Comparison of ENCODE assay signal across 15 cellular contexts in genomic region chr19:6032381-6032780, GRCh38.
"Had no signal": no experiment of that assay in that cellular context is flagged by ENCODE, and none has a peak within 500 bp of the region (broad histone marks: within the 10 kb centered on the region; RNA-seq: fewer than 3 reads in every experiment).

No MANE protein-coding gene starts in this region.

- H3K4me3 Mint-ChIP-seq: activated CD4-positive, alpha-beta T cell treated with anti-CD3 and anti-CD28 coated beads, Interleukin-2, amount 10 ng/mL, durations not matched to agents 7 days and 5 days; activated CD8-positive, alpha-beta T cell treated with anti-CD3 and anti-CD28 coated beads, Interleukin-2, amount 10 ng/mL, durations not matched to agents 7 days and 5 days; activated naive CD8-positive, alpha-beta T cell treated with anti-CD3 and anti-CD28 coated beads, Interleukin-2, amount 10 ng/mL, durations not matched to agents 7 days and 5 days; naive B cell; T-helper 1 cell treated with Interleukin-12 subunit alpha and Interleukin-12 subunit beta and Interleukin-4 antibody, amounts not matched to agents 30 μg/mL and 1 μg/mL, for 36 hours had no signal

- H3K36me3 Mint-ChIP-seq: naive B cell had no signal

- H3K4me3 ChIP-seq: left ventricle myocardium inferior, mucosa of descending colon, pancreas, thyroid gland, uterus had no signal

- H3K27me3 Mint-ChIP-seq: activated CD4-positive, alpha-beta T cell treated with anti-CD3 and anti-CD28 coated beads, Interleukin-2, amount 10 ng/mL, durations not matched to agents 7 days and 5 days; activated naive CD8-positive, alpha-beta T cell treated with anti-CD3 and anti-CD28 coated beads, Interleukin-2, amount 10 ng/mL, durations not matched to agents 7 days and 5 days; naive B cell had no signal

- H3K27ac ChIP-seq: brain microvascular endothelial cell, left ventricle myocardium inferior, pancreas, thyroid gland, uterus had no signal

- ATAC-seq: activated CD4-positive, CD25-positive, alpha-beta regulatory T cell treated with anti-CD3 and anti-CD28 coated beads, Interleukin-2, amount 50 U/mL, for 24 hours; activated CD8-positive, alpha-beta T cell treated with anti-CD3 and anti-CD28 coated beads, Interleukin-2, amount 10 ng/mL, durations not matched to agents 7 days and 5 days; mucosa of descending colon; pancreas had no signal

- H3K36me3 ChIP-seq: brain microvascular endothelial cell, pancreas, thyroid gland, uterus had no signal

- H3K9me3 Mint-ChIP-seq: activated CD4-positive, alpha-beta T cell treated with anti-CD3 and anti-CD28 coated beads, Interleukin-2, amount 10 ng/mL, durations not matched to agents 7 days and 5 days; activated naive CD8-positive, alpha-beta T cell treated with anti-CD3 and anti-CD28 coated beads, Interleukin-2, amount 10 ng/mL, durations not matched to agents 7 days and 5 days; naive B cell; T-helper 1 cell treated with Interleukin-12 subunit alpha and Interleukin-12 subunit beta and Interleukin-4 antibody, amounts not matched to agents 30 μg/mL and 1 μg/mL, for 36 hours had no signal

- H3K9me3 ChIP-seq: mucosa of descending colon, pancreas, thyroid gland, uterus had no signal

- H3K4me1 ChIP-seq: left ventricle myocardium inferior, pancreas, thyroid gland, uterus had no signal

- DNase-seq: activated CD4-positive, alpha-beta T cell treated with anti-CD3 and anti-CD28 coated beads, Interleukin-2, amount 10 ng/mL, durations not matched to agents 7 days and 5 days; activated CD8-positive, alpha-beta T cell treated with anti-CD3 and anti-CD28 coated beads, Interleukin-2, amount 10 ng/mL, durations not matched to agents 7 days and 5 days; activated naive CD8-positive, alpha-beta T cell treated with anti-CD3 and anti-CD28 coated beads, Interleukin-2, amount 10 ng/mL, durations not matched to agents 7 days and 5 days; brain microvascular endothelial cell; cortex of kidney; effector CD4-positive, alpha-beta T cell; left ventricle myocardium inferior; mucosa of descending colon; naive B cell; pancreas; stimulated activated naive CD4-positive, alpha-beta T cell; thyroid gland had no signal

- H3K4me1 Mint-ChIP-seq: activated CD4-positive, alpha-beta T cell treated with anti-CD3 and anti-CD28 coated beads, Interleukin-2, amount 10 ng/mL, durations not matched to agents 7 days and 5 days; activated naive CD8-positive, alpha-beta T cell treated with anti-CD3 and anti-CD28 coated beads, Interleukin-2, amount 10 ng/mL, durations not matched to agents 7 days and 5 days; naive B cell had no signal

- H3K27me3 ChIP-seq: brain microvascular endothelial cell, pancreas, thyroid gland, uterus had no signal

- H3K27ac Mint-ChIP-seq: activated CD4-positive, alpha-beta T cell treated with anti-CD3 and anti-CD28 coated beads, Interleukin-2, amount 10 ng/mL, durations not matched to agents 7 days and 5 days; activated CD8-positive, alpha-beta T cell treated with anti-CD3 and anti-CD28 coated beads, Interleukin-2, amount 10 ng/mL, durations not matched to agents 7 days and 5 days; activated naive CD8-positive, alpha-beta T cell treated with anti-CD3 and anti-CD28 coated beads, Interleukin-2, amount 10 ng/mL, durations not matched to agents 7 days and 5 days; T-helper 1 cell treated with Interleukin-12 subunit alpha and Interleukin-12 subunit beta and Interleukin-4 antibody, amounts not matched to agents 30 μg/mL and 1 μg/mL, for 36 hours had no signal
